ENCODE assay signal across 13 cellular contexts in the genomic region with DNA sequence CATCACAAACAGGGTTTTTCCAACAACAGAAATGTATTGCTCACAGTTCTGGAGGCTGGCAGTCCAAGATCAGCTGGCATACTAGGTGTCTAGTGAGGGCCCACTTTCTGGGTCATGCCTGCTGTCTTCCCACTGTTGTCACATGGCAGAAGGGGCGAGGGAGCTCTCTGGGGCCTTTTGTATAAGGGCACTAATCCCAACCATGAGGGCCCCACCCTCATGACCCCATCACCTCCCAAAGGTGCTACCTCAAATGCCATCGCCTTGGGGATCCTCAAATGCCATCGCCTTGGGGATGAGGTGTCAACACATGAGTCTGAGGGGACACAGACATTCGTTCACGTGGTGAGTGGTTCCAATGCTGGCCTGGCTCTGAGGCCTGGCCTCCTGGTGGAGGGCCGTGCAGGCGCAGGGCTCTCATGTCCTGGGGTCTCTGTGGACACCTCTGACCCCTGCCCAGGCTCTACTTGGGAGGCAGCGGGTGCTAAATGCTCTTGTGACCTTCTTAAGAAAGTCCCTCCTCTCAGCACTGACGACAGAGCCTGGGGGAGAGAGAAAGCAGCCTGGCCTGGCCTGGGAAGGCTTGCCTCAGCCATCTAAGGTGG.
"Had no signal": no experiment of that assay in that cellular context is flagged by ENCODE, and none has a peak within 500 bp of the region (broad histone marks: within the 10 kb centered on the region; RNA-seq: fewer than 3 reads in every experiment).

No MANE protein-coding gene starts in this region.

- H3K4me3 Mint-ChIP-seq: activated naive CD8-positive, alpha-beta T cell had no signal

- ATAC-seq: gastroesophageal sphincter, left lung, pancreas had no signal

- DNase-seq: activated CD4-positive, alpha-beta T cell treated with anti-CD3 and anti-CD28 coated beads for 48 hours; activated gamma-delta T cell; anterior cingulate cortex; left lung; mesenchymal stem cell; pancreas; stimulated activated CD4-positive, alpha-beta T cell treated with anti-CD3 and anti-CD28 coated beads, Interleukin-2, amount 100 ng/mL, for 48 hours; stomach; T-helper 9 cell had no signal

- H3K36me3 ChIP-seq: pancreas, thoracic aorta had no signal

- H3K27me3 Mint-ChIP-seq: activated naive CD8-positive, alpha-beta T cell had no signal

- H3K4me3 ChIP-seq: gastroesophageal sphincter, left lung, pancreas, stomach, thoracic aorta had no signal

- H3K9me3 ChIP-seq: pancreas had no signal

- H3K27ac ChIP-seq: epithelial cell of prostate, gastroesophageal sphincter, left lung, pancreas, stomach, thoracic aorta had no signal

- H3K4me1 ChIP-seq: gastroesophageal sphincter, left lung, pancreas, stomach had no signal
